18 cellular contexts compared by ENCODE assay signal in the genomic region with DNA sequence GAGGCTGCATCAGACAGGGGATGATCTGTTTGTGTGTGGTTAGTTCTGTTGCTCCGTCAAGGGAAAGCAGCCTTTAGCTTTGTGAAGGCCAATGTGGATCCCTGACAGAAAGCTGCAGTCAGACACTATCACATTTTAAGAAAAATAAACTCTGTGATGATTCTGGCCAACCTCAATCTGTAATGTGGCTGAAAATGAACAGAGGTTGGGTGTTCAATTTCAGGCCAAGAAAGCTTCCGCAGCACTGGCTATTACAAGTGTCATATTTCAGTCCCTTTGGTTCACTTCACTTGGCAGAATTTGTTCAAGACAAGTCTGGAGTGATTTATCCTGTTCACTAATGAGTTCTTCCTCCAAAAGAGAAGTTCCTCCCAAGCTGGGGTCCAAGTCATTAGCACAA.
A peak's percentile ranks its signal among the peaks of the same experiment; 100 is the strongest.
DNase-seq lines count a peak whose midpoint lies in the region; ATAC-seq and TF ChIP-seq lines count a peak whose summit lies in the region.
"Had no signal": no experiment of that assay in that cellular context is flagged by ENCODE, and none has a peak within 500 bp of the region (broad histone marks: within the 10 kb centered on the region; RNA-seq: fewer than 3 reads in every experiment).

No MANE protein-coding gene starts in this region.

- ATAC-seq in upper lobe of right lung: no peak
- ATAC-seq: CD8-positive, alpha-beta T cell had no signal

- H3K9me3 ChIP-seq in upper lobe of right lung: no peaks in the 10 kb centered on the region

- DNase-seq in H4 (ENCODE audit: low spot score) (peak; percentile 41), NCI-H446 treated with DMSO at 0.1 percent for 48 hours (lab: John Stamatoyannopoulos, UW) (peak; percentile 22), fibroblast of mammary gland (ENCODE audit: low read depth) (peak; percentile 28), skeletal muscle cell (ENCODE audit: low read depth) (peak; percentile 24), GF-D8 (lab: John Stamatoyannopoulos, UW) (no peak), upper lobe of right lung (no peak), dermis blood vessel endothelial cell (no peak)
- DNase-seq: activated gamma-delta T cell treated with Interleukin-2 at 50 U/mL for 16 hours; CD8-positive, alpha-beta T cell; endodermal cell; KG1; midbrain; NCI-H1694; NCI-H774; nucleus accumbens; RPMI8226; spleen had no signal

- no peak overlapping the region for H3K27ac ChIP-seq in upper lobe of right lung
- H3K27ac ChIP-seq: breast epithelium, spleen had no signal

- no peaks in the 10 kb centered on the region for H3K27me3 ChIP-seq in upper lobe of right lung
- H3K27me3 ChIP-seq: breast epithelium, spleen had no signal

- H3K4me1 ChIP-seq in upper lobe of right lung: no peaks in the 10 kb centered on the region
- H3K4me1 ChIP-seq: breast epithelium, spleen had no signal

- H3K4me3 ChIP-seq in fibroblast of mammary gland (ENCODE audit: control insufficient read depth, low read depth, low read length): no peak overlapping the region
- H3K4me3 ChIP-seq in skeletal muscle cell (ENCODE audit: low read depth, low read length): no peak overlapping the region
- H3K4me3 ChIP-seq in upper lobe of right lung: no peak overlapping the region
- H3K4me3 ChIP-seq: breast epithelium, spleen had no signal

- intact Hi-C loops in upper lobe of right lung (cut with DNase I): no loop called here

- TF ChIP-seq CTCF in fibroblast of mammary gland (conservative IDR thresholded peaks at IDR 0.05; ENCODE audit: control insufficient read depth, insufficient read depth, low read depth, low read length) (no peak), upper lobe of right lung (IDR thresholded peaks at IDR 0.05) (no peak)

- no peaks in the 10 kb centered on the region for H3K36me3 ChIP-seq in upper lobe of right lung
- H3K36me3 ChIP-seq: breast epithelium, spleen had no signal

Comparison
In these comparisons a context has a peak if more than half of its experiments do, and no peak if none do; other contexts are left out.
1. DNase-seq: peak in H4 (single experiment), NCI-H446 treated with DMSO at 0.1 percent for 48 hours (single experiment), fibroblast of mammary gland (single experiment) and skeletal muscle cell (single experiment); none in GF-D8 (single experiment), upper lobe of right lung (single experiment) and dermis blood vessel endothelial cell (single experiment).